17 cellular contexts compared by ENCODE assay signal in the genomic region with DNA sequence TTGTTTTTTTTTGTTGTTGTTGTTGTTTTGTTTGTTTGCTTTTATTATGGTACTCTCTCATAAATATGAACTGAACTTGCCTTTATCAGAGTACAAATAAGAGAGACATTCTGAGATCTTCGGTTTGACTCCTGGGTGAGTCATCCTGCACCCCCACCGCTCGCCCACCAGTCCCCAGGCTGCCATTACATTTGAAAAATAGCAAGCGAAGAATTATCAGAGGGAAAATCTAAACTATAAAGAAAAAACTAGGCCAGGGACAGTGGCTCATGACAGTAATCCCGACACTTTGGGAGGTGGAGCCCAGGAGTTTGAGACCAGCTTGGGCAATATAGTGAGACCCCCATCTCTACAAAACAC.
A peak's percentile ranks its signal among the peaks of the same experiment; 100 is the strongest.
DNase-seq lines count a peak whose midpoint lies in the region; ATAC-seq, FAIRE-seq and TF ChIP-seq lines count a peak whose summit lies in the region.
"Had no signal": no experiment of that assay in that cellular context is flagged by ENCODE, and none has a peak within 500 bp of the region (broad histone marks: within the 10 kb centered on the region; RNA-seq: fewer than 3 reads in every experiment).

No MANE protein-coding gene starts in this region.

- H3K4me3 Mint-ChIP-seq in T-cell: peak overlapping the region in 1 of 3 donors; percentile 63
- no peak overlapping the region for H3K4me3 Mint-ChIP-seq in activated CD8-positive, alpha-beta T cell treated with anti-CD3 and anti-CD28 coated beads for 36 hours

- H3K4me1 Mint-ChIP-seq in T-cell: peaks cover 85 to 90% (median 86%) of the 10 kb centered on the region in 3 donors
- peaks cover 40% of the 10 kb centered on the region for H3K4me1 Mint-ChIP-seq in activated CD8-positive, alpha-beta T cell treated with anti-CD3 and anti-CD28 coated beads for 36 hours (ENCODE audit: low read depth)

- peak in 1 of 34 experiments; percentile 28 for DNase-seq in T-cell
- peak; percentile 70 for DNase-seq in activated CD8-positive, alpha-beta T cell treated with anti-CD3 and anti-CD28 coated beads for 36 hours
- DNase-seq in effector memory CD4-positive, alpha-beta T cell: no peak
- DNase-seq in stimulated activated CD4-positive, alpha-beta T cell treated with anti-CD3 and anti-CD28 coated beads, TNF-alpha, amount 100 ng/mL, for 48 hours (ENCODE audit: low read depth in 3 of 3): peak in 2 of 3 donors; percentile 23 to 29
- no peak for DNase-seq in GM12892 (ENCODE audit: insufficient read length)
- no peak for DNase-seq in erythroblast (lab: John Stamatoyannopoulos, UW)
- no peak for DNase-seq in iPS-NIHi7 (ENCODE audit: extremely low spot score)
- DNase-seq: kidney glomerular epithelial cell, mucosa of descending colon, NCI-H524 treated with DMSO at 0.1 percent for 48 hours, ovary, RPMI8226 had no signal

- POLR2A ChIA-PET in T-cell (lab: Charles Lee): no interaction called here
- POLR2A ChIA-PET in activated CD8-positive, alpha-beta T cell treated with anti-CD3 and anti-CD28 coated beads for 36 hours (lab: Charles Lee): no interaction called here

- TF ChIP-seq CTCF in activated CD8-positive, alpha-beta T cell treated with anti-CD3 and anti-CD28 coated beads for 36 hours (IDR thresholded peaks at IDR 0.05): no peak

- no peaks in the 10 kb centered on the region for H3K27me3 Mint-ChIP-seq in T-cell
- no peaks in the 10 kb centered on the region for H3K27me3 Mint-ChIP-seq in activated CD8-positive, alpha-beta T cell treated with anti-CD3 and anti-CD28 coated beads for 36 hours

- no peak for FAIRE-seq in GM12892 (lab: Jason Lieb, UNC)
- FAIRE-seq: G401.6, GM18507 had no signal

- no peak for TF ChIP-seq POLR2A in GM12892 (IDR thresholded peaks at IDR 0.05; ENCODE audit: low read depth, low read length)
- TF ChIP-seq POLR2A in erythroblast (IDR thresholded peaks at IDR 0.05; ENCODE audit: low read length): no peak

- peaks cover 0 to 4% (median 0%) of the 10 kb centered on the region in 3 donors for H3K9me3 Mint-ChIP-seq in T-cell
- H3K9me3 Mint-ChIP-seq in activated CD8-positive, alpha-beta T cell treated with anti-CD3 and anti-CD28 coated beads for 36 hours: peaks cover 3% of the 10 kb centered on the region

- intact Hi-C loops in activated CD8-positive, alpha-beta T cell treated with anti-CD3 and anti-CD28 coated beads for 36 hours (cut with micrococcal nuclease): no loop called here

- no peaks in the 10 kb centered on the region for H3K36me3 Mint-ChIP-seq in T-cell
- peaks cover 2% of the 10 kb centered on the region for H3K36me3 Mint-ChIP-seq in activated CD8-positive, alpha-beta T cell treated with anti-CD3 and anti-CD28 coated beads for 36 hours (ENCODE audit: low read depth)

- H3K4me1 ChIP-seq in effector memory CD4-positive, alpha-beta T cell (ENCODE audit: control insufficient read depth, insufficient read depth, low read length, poor library complexity, severe bottlenecking): peaks cover 56% of the 10 kb centered on the region

- H3K4me3 ChIP-seq in effector memory CD4-positive, alpha-beta T cell (ENCODE audit: insufficient read depth, low read depth, low read length, poor library complexity, severe bottlenecking): peak overlapping the region; percentile 5
- H3K4me3 ChIP-seq: mucosa of descending colon, ovary, thoracic aorta had no signal

- peak overlapping the region; percentile 50 for H3K27ac ChIP-seq in effector memory CD4-positive, alpha-beta T cell (ENCODE audit: insufficient read depth, low read length, poor library complexity, severe bottlenecking)
- H3K27ac ChIP-seq: KMS-11, ovary, thoracic aorta had no signal

- H3K9me3 ChIP-seq in effector memory CD4-positive, alpha-beta T cell (ENCODE audit: control insufficient read depth, low read length): no peaks in the 10 kb centered on the region
- H3K9me3 ChIP-seq: mucosa of descending colon, ovary, thoracic aorta had no signal

- H3K27ac Mint-ChIP-seq in T-cell: peak overlapping the region; percentile 93 to 96
- peak overlapping the region; percentile 67 for H3K27ac Mint-ChIP-seq in activated CD8-positive, alpha-beta T cell treated with anti-CD3 and anti-CD28 coated beads for 36 hours

- peak in 1 of 4 experiments; percentile 21 for ATAC-seq in T-cell (replicated peaks in 1 of 4)
- peak; percentile 71 for ATAC-seq in activated CD8-positive, alpha-beta T cell treated with anti-CD3 and anti-CD28 coated beads for 36 hours
- ATAC-seq in HG03159 (IDR thresholded peaks at IDR 0.05; ENCODE audit: unreplicated experiment): no peak
- ATAC-seq: mucosa of descending colon had no signal

- CTCF ChIA-PET in T-cell (lab: Charles Lee): no interaction called here
- CTCF ChIA-PET in activated CD8-positive, alpha-beta T cell treated with anti-CD3 and anti-CD28 coated beads for 36 hours (lab: Charles Lee): no interaction called here

- H3K36me3 ChIP-seq in effector memory CD4-positive, alpha-beta T cell (ENCODE audit: control insufficient read depth, insufficient read depth, low read length): no peaks in the 10 kb centered on the region
- H3K36me3 ChIP-seq: ovary, thoracic aorta had no signal

- H3K27me3 ChIP-seq in effector memory CD4-positive, alpha-beta T cell (replicated peaks; ENCODE audit: control insufficient read depth, insufficient read depth, low read length, poor library complexity, severe bottlenecking): no peaks in the 10 kb centered on the region
- H3K27me3 ChIP-seq: ovary had no signal

Comparison
In these comparisons a context has a peak if more than half of its experiments do, and no peak if none do; other contexts are left out.
1. DNase-seq: peak in activated CD8-positive, alpha-beta T cell treated with anti-CD3 and anti-CD28 coated beads for 36 hours (single experiment) and stimulated activated CD4-positive, alpha-beta T cell treated with anti-CD3 and anti-CD28 coated beads, TNF-alpha, amount 100 ng/mL, for 48 hours (2 of 3); none in effector memory CD4-positive, alpha-beta T cell (0 of 3), GM12892 (single experiment), erythroblast (0 of 2) and iPS-NIHi7 (single experiment).